Comparison of ENCODE assay signal across 24 cellular contexts in the genomic region with DNA sequence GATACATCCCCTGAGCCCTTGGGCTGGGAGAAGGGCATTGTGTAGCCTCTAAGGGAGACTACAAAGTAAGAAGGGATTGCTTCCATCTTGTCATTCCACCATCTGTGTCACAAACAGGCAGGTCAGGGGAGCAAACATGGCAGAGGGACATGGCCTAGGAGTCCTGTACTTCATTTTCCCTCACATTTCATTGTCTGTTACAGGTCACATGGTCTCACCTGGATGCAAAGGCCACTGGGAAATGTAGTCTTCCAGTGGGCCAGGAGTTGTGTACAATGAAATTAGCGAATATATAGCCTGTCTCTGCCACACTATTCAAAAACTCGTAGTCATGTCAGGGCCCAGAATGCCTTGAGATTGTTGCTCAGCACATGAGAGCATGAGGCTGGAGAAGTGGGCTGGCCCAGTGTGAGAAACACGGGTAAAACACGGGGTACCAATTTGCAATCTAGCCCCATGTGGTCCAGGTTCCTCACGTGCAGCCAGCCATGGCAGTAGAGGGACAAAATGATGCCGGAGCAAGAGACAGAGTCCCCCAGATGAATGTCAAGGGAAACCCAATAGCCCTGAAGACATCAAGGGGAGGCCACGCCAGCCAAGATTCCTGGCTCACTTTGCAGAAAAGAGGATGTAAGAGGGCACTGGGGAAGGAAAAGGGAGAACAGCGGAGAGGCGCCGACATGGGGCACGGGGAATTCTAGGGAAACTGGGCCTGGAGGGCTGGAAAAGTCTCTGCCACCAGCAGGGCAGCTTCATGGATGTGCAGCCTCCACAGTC. TPM values are rescaled to one million over a fixed set of nuclear protein-coding genes. Genes with fewer than 3 reads are reported as not detected.
A peak's percentile ranks its signal among the peaks of the same experiment; 100 is the strongest.
DNase-seq lines count a peak whose midpoint lies in the region; ATAC-seq and TF ChIP-seq lines count a peak whose summit lies in the region.
"Had no signal": no experiment of that assay in that cellular context is flagged by ENCODE, and none has a peak within 500 bp of the region (broad histone marks: within the 10 kb centered on the region; RNA-seq: fewer than 3 reads in every experiment).

No MANE protein-coding gene starts in this region.

- TF ChIP-seq POLR2A in heart left ventricle (IDR thresholded peaks at IDR 0.05), result no peak
- TF ChIP-seq POLR2A in spleen (IDR thresholded peaks at IDR 0.05), result no peak

- intact Hi-C loops in Right ventricle myocardium inferior (cut with DNase I) (loop anchor here (5.0 kb wide), 1 partner anchor 89 kb away; no protein-coding TSS in a partner anchor), heart left ventricle (cut with DNase I) (loop anchor here in 7 of 10 donors (10.0 kb wide), 5 partner anchors 83 to 303 kb away; a partner anchor contains a TSS), spleen (cut with DNase I; ENCODE audit: low total_unique reads) (no loop called here)

- ATAC-seq in Right ventricle myocardium inferior (no peak), heart left ventricle (no peak), HG03280 (IDR thresholded peaks at IDR 0.05; ENCODE audit: unreplicated experiment) (no peak), HG03469 (IDR thresholded peaks at IDR 0.05; ENCODE audit: unreplicated experiment) (no peak)
- ATAC-seq: activated CD8-positive, alpha-beta T cell treated with anti-CD3 and anti-CD28 coated beads for 36 hours; stimulated activated effector memory CD8-positive, alpha-beta T cell treated with anti-CD3 and anti-CD28 coated beads, Interleukin-12 subunit alpha, Interleukin-12 subunit beta, amount 100 ng/mL, for 72 hours; T-helper 17 cell had no signal

- 94 to 96% (median 95%) methylated on average over 11 of the region's 11 CpGs for WGBS in heart left ventricle, 4 donors
- 85 to 98% (median 92%) methylated on average over 11 of the region's 11 CpGs for WGBS in spleen, 5 donors

- H3K27ac ChIP-seq in heart left ventricle (no peak overlapping the region), coronary artery (no peak overlapping the region), spleen (no peak overlapping the region)
- H3K27ac ChIP-seq: esophagus squamous epithelium, right atrium auricular region had no signal

- H3K27me3 ChIP-seq in heart left ventricle (no peaks in the 10 kb centered on the region), spleen (replicated peaks in 1 of 7) (peaks cover 0 to 45% (median 0%) of the 10 kb centered on the region in 7 donors)
- H3K27me3 ChIP-seq: esophagus squamous epithelium, right atrium auricular region had no signal

- H3K36me3 ChIP-seq in heart left ventricle, result no peaks in the 10 kb centered on the region
- no peaks in the 10 kb centered on the region for H3K36me3 ChIP-seq in spleen
- H3K36me3 ChIP-seq: MG63, right atrium auricular region had no signal

- H3K9me3 ChIP-seq in heart left ventricle (no peaks in the 10 kb centered on the region), spleen (no peaks in the 10 kb centered on the region)
- H3K9me3 ChIP-seq: esophagus squamous epithelium, MG63, right atrium auricular region had no signal

- TF ChIP-seq CTCF in heart left ventricle (IDR thresholded peaks at IDR 0.05) (no peak), coronary artery (IDR thresholded peaks at IDR 0.05) (no peak), spleen (IDR thresholded peaks at IDR 0.05 in 8 of 11, conservative IDR thresholded peaks at IDR 0.05 in 3 of 11) (no peak)

- H3K4me3 ChIP-seq in heart left ventricle, result no peak overlapping the region
- H3K4me3 ChIP-seq in coronary artery, result no peak overlapping the region
- no peak overlapping the region for H3K4me3 ChIP-seq in spleen
- H3K4me3 ChIP-seq: esophagus squamous epithelium, MG63, right atrium auricular region had no signal

- peaks cover 0 to 16% (median 7%) of the 10 kb centered on the region in 12 donors for H3K4me1 ChIP-seq in heart left ventricle
- peaks cover 0 to 24% (median 20%) of the 10 kb centered on the region in 6 donors for H3K4me1 ChIP-seq in spleen

- DNase-seq in Right ventricle myocardium inferior (ENCODE audit: missing footprints) (peak; percentile 16), heart left ventricle (no peak), NAMALWA (ENCODE audit: low spot score) (peak; percentile 37), coronary artery (ENCODE audit: low spot score) (peak; percentile 29), spleen (peak; percentile 41), hypothalamus (lab: John Stamatoyannopoulos, UW) (no peak)
- DNase-seq: activated CD8-positive, alpha-beta T cell treated with anti-CD3 and anti-CD28 coated beads for 36 hours; activated naive CD4-positive, alpha-beta T cell; activated T-cell treated with anti-CD3 and anti-CD28 coated beads, Interleukin-2, amount 50 U/mL, for 1 hour; amygdala; DMS153; effector CD8-positive, alpha-beta T cell; esophagus squamous epithelium; MG63; NCI-H146; NCI-H226; SHP77; stimulated activated CD4-positive, alpha-beta T cell treated with anti-CD3 and anti-CD28 coated beads, Interleukin-15, amount 100 ng/mL, for 24 hours; T-helper 17 cell had no signal

RNA-seq across cellular contexts. Expression of a gene that starts 47.7 kb away (rescaled TPM):
- total RNA-seq in Right ventricle myocardium inferior (0.43 TPM), heart left ventricle (1 to 10 TPM in 2 of 9 donors, under 1 TPM in 6, not detected in 1; 0.16 to 1.5 (median 0.32) TPM), spleen (10 to 100 TPM; 38.0 to 90.3 (median 62.0) TPM)
- polyA plus RNA-seq in heart left ventricle (under 1 TPM in 1 of 2 donors, not detected in 1; 0.43 TPM), spleen (10 to 100 TPM; 18.5 to 62.6 (median 60.4) TPM)
- total RNA-seq: T-helper 17 cell had no signal
- polyA plus RNA-seq: CD14-positive monocyte had no signal

Comparison
In these comparisons a context has a peak if more than half of its experiments do, and no peak if none do; other contexts are left out.
1. DNase-seq: peak in Right ventricle myocardium inferior (single experiment), NAMALWA (single experiment), coronary artery (single experiment) and spleen (single experiment); none in heart left ventricle (0 of 5) and hypothalamus (0 of 51).
2. RNA of a gene that starts 47.7 kb away (total RNA-seq): 38.0 to 90.3 TPM in spleen; 0.43 TPM in Right ventricle myocardium inferior (single experiment) and 0.16 to 1.5 TPM in heart left ventricle; every median in the first group is over 10 times any median in the second.